8 cellular contexts compared by ENCODE assay signal in genomic region chr18:80034068-80034851, GRCh38. TPM values are rescaled to one million over a fixed set of nuclear protein-coding genes. Genes with fewer than 3 reads are reported as not detected.
A peak's percentile ranks its signal among the peaks of the same experiment; 100 is the strongest.
DNase-seq lines count a peak whose midpoint lies in the region; ATAC-seq, FAIRE-seq and TF ChIP-seq lines count a peak whose summit lies in the region.

Gene RBFA, plus strand, starts transcription at chr18:80034434. Its CDS starts 62 bp downstream, at chr18:80034496.

- ATAC-seq in HG02840 (IDR thresholded peaks at IDR 0.05; ENCODE audit: low FRiP score, unreplicated experiment) (peak; percentile 73), heart right ventricle (peak; percentile 94 to 97 (median 94)), upper lobe of right lung (peak; percentile 95)

- TF ChIP-seq POLR2A in GM12891 (IDR thresholded peaks at IDR 0.05; ENCODE audit: low read depth, low read length) = peak; percentile 71

- 1% methylated on average over 76 to 99 of the region's 99 CpGs for WGBS in adipose tissue, 3 donors
- WGBS in heart right ventricle, 2 donors = 0 to 1% methylated on average over 54 to 99 of the region's 99 CpGs

- H3K36me3 ChIP-seq in heart right ventricle = peaks cover 0 to 23% (median 3%) of the 10 kb centered on the region in 9 donors
- H3K36me3 ChIP-seq in upper lobe of right lung = peaks cover 17% of the 10 kb centered on the region

- FAIRE-seq in GM12891 (lab: Jason Lieb, UNC) = no peak

- TF ChIP-seq CTCF in heart right ventricle (IDR thresholded peaks at IDR 0.05) (peak in 8 of 9 donors; percentile 24 to 61 (median 38)), upper lobe of right lung (IDR thresholded peaks at IDR 0.05) (peak; percentile 52)

- H3K9me3 ChIP-seq in heart right ventricle = peaks cover 0 to 6% (median 0%) of the 10 kb centered on the region in 11 donors
- no peaks in the 10 kb centered on the region for H3K9me3 ChIP-seq in upper lobe of right lung

- peaks cover 5 to 24% (median 11%) of the 10 kb centered on the region in 9 donors for H3K4me1 ChIP-seq in heart right ventricle
- H3K4me1 ChIP-seq in upper lobe of right lung = peaks cover 4% of the 10 kb centered on the region

- H3K4me3 ChIP-seq in heart right ventricle (peak within 1 kb of the TSS; percentile 45 to 96 (median 83)), upper lobe of right lung (peak within 1 kb of the TSS; percentile 83)

- peak; percentile 94 for DNase-seq in GM12891 (ENCODE audit: insufficient read length, low spot score)
- peak; percentile 99 for DNase-seq in NCI-H1436 (lab: John Stamatoyannopoulos, UW)
- peak; percentile 100 for DNase-seq in T follicular helper cell (ENCODE audit: low read depth)
- DNase-seq in heart right ventricle = peak; percentile 100
- peak; percentile 100 for DNase-seq in posterior vena cava (ENCODE audit: low spot score)
- DNase-seq in upper lobe of right lung = peak; percentile 100

- H3K27me3 ChIP-seq in heart right ventricle = no peaks in the 10 kb centered on the region
- no peaks in the 10 kb centered on the region for H3K27me3 ChIP-seq in upper lobe of right lung

- H3K27ac ChIP-seq in adipose tissue (ENCODE audit: low read depth, low read length) (no peak within 1 kb of the TSS), heart right ventricle (peak within 1 kb of the TSS; percentile 62 to 92 (median 88)), upper lobe of right lung (peak within 1 kb of the TSS; percentile 82)

- intact Hi-C loops in heart right ventricle (cut with DNase I) = loop anchor here in 6 of 10 donors (2.0 to 10.0 kb wide), 12 partner anchors 42 to 357 kb away; partner anchors contain the start of genes TXNL4A (in 4 of the 6), CTDP1 (in 2 of the 6), SLC66A2 (in 2 of the 6) and ADNP2 (in 1 of the 6)
- intact Hi-C loops in posterior vena cava (cut with DNase I) = loop anchor here in 1 of 2 donors (5.0 to 10.0 kb wide), 2 partner anchors 73 to 79 kb away; partner anchors contain the start of genes ADNP2 and SLC66A2
- intact Hi-C loops in upper lobe of right lung (cut with DNase I) = no loop called here

TF ChIP-seq in GM12891, 5 proteins besides CTCF, POLR2A, EP300 and RAD21:
- TF ChIP-seq POU2F2 (IDR thresholded peaks at IDR 0.05; ENCODE audit: low read depth, low read length) (no peak), POLR2AphosphoS5 (IDR thresholded peaks at IDR 0.05; ENCODE audit: low read depth, low read length) (peak; percentile 60; the same call in 1 of the 2 replicates)

RNA-seq across cellular contexts. Expression of gene RBFA, which starts in this region (rescaled TPM):
- polyA plus RNA-seq in GM12891 (2012; ENCODE audit: low read depth, missing spikeins) = 33.2 TPM
- polyA plus RNA-seq in adipose tissue = 10 to 100 TPM; 15.9 to 32.2 (median 16.7) TPM
- total RNA-seq in heart right ventricle = 10 to 100 TPM; 13.6 to 30.6 (median 19.9) TPM
- polyA plus RNA-seq in heart right ventricle = 10 to 100 TPM; 12.4 to 19.3 TPM
- total RNA-seq in posterior vena cava = 10 to 100 TPM; 15.8 to 17.4 TPM
- total RNA-seq in upper lobe of right lung = 18.0 TPM
